In the genomic region with DNA sequence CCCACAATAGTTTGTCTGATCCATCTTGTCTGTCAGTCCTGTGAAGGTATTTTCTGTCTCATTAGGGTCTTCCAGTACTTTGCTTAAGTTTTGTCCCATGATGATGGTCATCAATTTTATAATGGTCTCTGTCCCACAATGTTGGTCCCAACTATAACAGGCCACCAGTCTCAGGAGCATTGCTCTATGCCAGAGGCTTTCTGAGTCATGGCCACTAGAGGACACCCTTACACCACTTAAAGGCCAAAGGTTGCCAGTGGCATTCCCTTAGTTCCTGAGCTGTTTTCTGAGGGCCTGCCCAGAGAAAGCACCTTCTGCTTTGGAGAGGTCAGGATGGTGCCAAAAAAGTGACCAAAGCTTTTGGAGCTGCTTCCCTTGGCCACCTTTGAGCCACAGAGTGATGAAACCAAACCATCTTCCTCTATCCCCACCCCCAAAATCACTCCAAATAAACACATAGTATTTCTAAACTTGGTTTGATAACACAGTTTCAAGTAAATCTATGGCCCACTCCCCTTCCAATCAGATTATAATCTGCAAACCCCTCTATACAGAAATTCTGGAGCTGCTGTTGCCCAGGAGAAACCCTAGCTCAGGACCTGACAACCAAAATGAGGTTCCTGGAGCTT, we compare ENCODE assay signal across 7 cellular contexts. TPM values are rescaled to one million over a fixed set of nuclear protein-coding genes. Genes with fewer than 3 reads are reported as not detected.
DNase-seq lines count a peak whose midpoint lies in the region; ATAC-seq and TF ChIP-seq lines count a peak whose summit lies in the region.

No MANE protein-coding gene starts in this region.

- POLR2A ChIA-PET in GM10248 (lab: Yijun Ruan, JAX), result interaction anchor here (1.2 kb wide), 1 partner anchor 93 kb away, joined by 3 read pairs; no protein-coding TSS in a partner anchor
- POLR2A ChIA-PET in SK-N-SH (lab: Yijun Ruan, JAX), result interaction anchor here (0.8 to 1.6 kb wide), 3 partner anchors 76 to 93 kb away, joined by 4 to 7 read pairs (median 5); no protein-coding TSS in a partner anchor

- TF ChIP-seq POLR2A in body of pancreas (IDR thresholded peaks at IDR 0.05), result no peak

- H3K4me2 ChIP-seq in SK-N-SH, result no peak overlapping the region

- CTCF ChIA-PET in GM10248 (lab: Yijun Ruan, JAX), result interaction anchor here (0.7 to 13.3 kb wide), 30 partner anchors 9 to 580 kb away, joined by 3 to 408 read pairs (median 6); a partner anchor contains a TSS
- CTCF ChIA-PET in SK-N-SH (lab: Yijun Ruan, JAX), result interaction anchor here (0.6 to 11.1 kb wide), 59 partner anchors 11 to 1131 kb away, joined by 3 to 574 read pairs (median 5); a partner anchor contains a TSS

- H3F3A ChIP-seq in SK-N-SH (replicated peaks; ENCODE audit: insufficient read depth), result peaks cover 1% of the 10 kb centered on the region

- no peak overlapping the region for H3K9ac ChIP-seq in SK-N-SH

- no peak for TF ChIP-seq EP300 in SK-N-SH (IDR thresholded peaks at IDR 0.05; ENCODE audit: borderline replicate concordance in 1 of 2, low read depth in 1 of 2, low read length in 1 of 2)

- peak; percentile 93 for ATAC-seq in body of pancreas

- intact Hi-C loops in body of pancreas (cut with DNase I), result loop anchor here (5.0 kb wide), 1 partner anchor 91 kb away; no protein-coding TSS in a partner anchor

- H3K4me1 ChIP-seq in SK-N-SH (ENCODE audit: control insufficient read depth in 1 of 2, insufficient read depth in 2 of 2, low read depth in 1 of 2, low read length in 1 of 2), result no peaks in the 10 kb centered on the region
- no peaks in the 10 kb centered on the region for H3K4me1 ChIP-seq in body of pancreas

- no peak overlapping the region for H3K27ac ChIP-seq in SK-N-SH (ENCODE audit: low read depth in 2 of 2, low read length in 1 of 2)
- no peak overlapping the region for H3K27ac ChIP-seq in body of pancreas

- H3K4me3 ChIP-seq in H7 (ENCODE audit: insufficient read depth, low read depth, low read length) (no peak overlapping the region), SK-N-SH (ENCODE audit: low read depth in 2 of 2, low read length in 1 of 2) (peak overlapping the region in 1 of 2 experiments; percentile 16; a peak in 1 of 4 replicates), body of pancreas (no peak overlapping the region)

- H3K9me2 ChIP-seq in SK-N-SH, result no peaks in the 10 kb centered on the region

- TF ChIP-seq CTCF in GM10248 (IDR thresholded peaks at IDR 0.05; ENCODE audit: control extremely low read depth, extremely low read depth, low read depth, missing control alignments), result peak; percentile 88
- peak; percentile 94 for TF ChIP-seq CTCF in SK-N-SH (IDR thresholded peaks at IDR 0.05)
- TF ChIP-seq CTCF in body of pancreas (IDR thresholded peaks at IDR 0.05), result peak; percentile 58 to 90 (median 85)

- DNase-seq in GM10248 (ENCODE audit: extremely low spot score) (peak; percentile 58), H7 (peak; percentile 77), LoVo (ENCODE audit: low spot score) (peak; percentile 64), SK-N-SH (peak; percentile 77), body of pancreas (peak; percentile 61 to 74 (median 70)), iPS DF 4.7 (ENCODE audit: extremely low read depth, low spot score) (peak; percentile 41)
- peak in 2 of 3 donors; percentile 18 to 38 for DNase-seq in stimulated activated CD4-positive, alpha-beta T cell treated with anti-CD3 and anti-CD28 coated beads, Interleukin-12 subunit alpha, Interleukin-12 subunit beta, amount 100 ng/mL, for 48 hours (ENCODE audit: low read depth in 2 of 3, low spot score in 1 of 3)

- H3K9me3 ChIP-seq in SK-N-SH, result no peaks in the 10 kb centered on the region
- H3K9me3 ChIP-seq in body of pancreas, result no peaks in the 10 kb centered on the region

- peak; percentile 100 for TF ChIP-seq RAD21 in SK-N-SH (IDR thresholded peaks at IDR 0.05; ENCODE audit: low read length)

- no peak overlapping the region for H2AFZ ChIP-seq in SK-N-SH (ENCODE audit: low read depth)

- no peaks in the 10 kb centered on the region for H3K27me3 ChIP-seq in H7 (ENCODE audit: control insufficient read depth, insufficient read depth, low read length)
- H3K27me3 ChIP-seq in SK-N-SH (ENCODE audit: insufficient read depth), result no peaks in the 10 kb centered on the region
- H3K27me3 ChIP-seq in body of pancreas, result no peaks in the 10 kb centered on the region

- H4K20me1 ChIP-seq in SK-N-SH (ENCODE audit: insufficient read depth), result no peaks in the 10 kb centered on the region

- H3K36me3 ChIP-seq in H7 (replicated peaks; ENCODE audit: control insufficient read depth, insufficient read depth, low read length), result no peaks in the 10 kb centered on the region
- H3K36me3 ChIP-seq in SK-N-SH (replicated peaks in 1 of 2; ENCODE audit: control insufficient read depth in 1 of 2, insufficient read depth in 2 of 2, low read length in 1 of 2), result no peaks in the 10 kb centered on the region
- H3K36me3 ChIP-seq in body of pancreas (replicated peaks in 1 of 2; ENCODE audit: insufficient read depth in 1 of 2, low read depth in 2 of 2), result no peaks in the 10 kb centered on the region

- H3K79me2 ChIP-seq in SK-N-SH (ENCODE audit: insufficient read depth), result no peaks in the 10 kb centered on the region

TF ChIP-seq in SK-N-SH, 30 proteins besides CTCF, POLR2A, EP300 and RAD21:
- TF ChIP-seq SMC3 (IDR thresholded peaks at IDR 0.05; ENCODE audit: low read depth, low read length) (peak; percentile 99), TAF1 (IDR thresholded peaks at IDR 0.05; ENCODE audit: borderline replicate concordance, low read depth, low read length) (peak; percentile 15; the same call in 1 of the 2 replicates), RXRA (IDR thresholded peaks at IDR 0.05; ENCODE audit: borderline replicate concordance, low read depth) (no peak)
- TF ChIP-seq, protein P1, sequence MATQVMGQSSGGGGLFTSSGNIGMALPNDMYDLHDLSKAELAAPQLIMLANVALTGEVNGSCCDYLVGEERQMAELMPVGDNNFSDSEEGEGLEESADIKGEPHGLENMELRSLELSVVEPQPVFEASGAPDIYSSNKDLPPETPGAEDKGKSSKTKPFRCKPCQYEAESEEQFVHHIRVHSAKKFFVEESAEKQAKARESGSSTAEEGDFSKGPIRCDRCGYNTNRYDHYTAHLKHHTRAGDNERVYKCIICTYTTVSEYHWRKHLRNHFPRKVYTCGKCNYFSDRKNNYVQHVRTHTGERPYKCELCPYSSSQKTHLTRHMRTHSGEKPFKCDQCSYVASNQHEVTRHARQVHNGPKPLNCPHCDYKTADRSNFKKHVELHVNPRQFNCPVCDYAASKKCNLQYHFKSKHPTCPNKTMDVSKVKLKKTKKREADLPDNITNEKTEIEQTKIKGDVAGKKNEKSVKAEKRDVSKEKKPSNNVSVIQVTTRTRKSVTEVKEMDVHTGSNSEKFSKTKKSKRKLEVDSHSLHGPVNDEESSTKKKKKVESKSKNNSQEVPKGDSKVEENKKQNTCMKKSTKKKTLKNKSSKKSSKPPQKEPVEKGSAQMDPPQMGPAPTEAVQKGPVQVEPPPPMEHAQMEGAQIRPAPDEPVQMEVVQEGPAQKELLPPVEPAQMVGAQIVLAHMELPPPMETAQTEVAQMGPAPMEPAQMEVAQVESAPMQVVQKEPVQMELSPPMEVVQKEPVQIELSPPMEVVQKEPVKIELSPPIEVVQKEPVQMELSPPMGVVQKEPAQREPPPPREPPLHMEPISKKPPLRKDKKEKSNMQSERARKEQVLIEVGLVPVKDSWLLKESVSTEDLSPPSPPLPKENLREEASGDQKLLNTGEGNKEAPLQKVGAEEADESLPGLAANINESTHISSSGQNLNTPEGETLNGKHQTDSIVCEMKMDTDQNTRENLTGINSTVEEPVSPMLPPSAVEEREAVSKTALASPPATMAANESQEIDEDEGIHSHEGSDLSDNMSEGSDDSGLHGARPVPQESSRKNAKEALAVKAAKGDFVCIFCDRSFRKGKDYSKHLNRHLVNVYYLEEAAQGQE (IDR thresholded peaks at IDR 0.05; ENCODE audit: low read depth, low read length), result no peak

RNA-seq across cellular contexts. Expression of a gene that starts 19.3 kb away (rescaled TPM):
- 463 and 672 TPM in 2 replicates for total RNA-seq in H7 (2014; rRNA removed; shearing (Covaris generic))
- 213 and 341 TPM in 2 replicates for polyA plus RNA-seq in SK-N-SH (2012; rRNA removed)
- polyA plus RNA-seq in SK-N-SH (2012; cell fraction: cytosol; rRNA removed), result 295 and 390 TPM in 2 replicates
- polyA plus RNA-seq in SK-N-SH (2012; cell fraction: nucleus; rRNA removed), result 199 TPM in 2 replicates
- total RNA-seq in body of pancreas, result 100 to 1,000 TPM; 138 to 153 TPM

RNA-seq across cellular contexts. Expression of a gene that starts 41.2 kb away (rescaled TPM):
- 0.14 TPM in 1 of 2 replicates, not detected in the other for total RNA-seq in H7 (2014; rRNA removed; shearing (Covaris generic))
- polyA plus RNA-seq in SK-N-SH (2012; rRNA removed), result 0.05 and 0.39 TPM in 2 replicates
- polyA plus RNA-seq in SK-N-SH (2012; cell fraction: cytosol; rRNA removed), result 0.15 and 0.39 TPM in 2 replicates
- 0.13 and 0.27 TPM in 2 replicates for polyA plus RNA-seq in SK-N-SH (2012; cell fraction: nucleus; rRNA removed)
- total RNA-seq in body of pancreas, result not detected
